Comparison of ENCODE assay signal across 10 cellular contexts in the genomic region with DNA sequence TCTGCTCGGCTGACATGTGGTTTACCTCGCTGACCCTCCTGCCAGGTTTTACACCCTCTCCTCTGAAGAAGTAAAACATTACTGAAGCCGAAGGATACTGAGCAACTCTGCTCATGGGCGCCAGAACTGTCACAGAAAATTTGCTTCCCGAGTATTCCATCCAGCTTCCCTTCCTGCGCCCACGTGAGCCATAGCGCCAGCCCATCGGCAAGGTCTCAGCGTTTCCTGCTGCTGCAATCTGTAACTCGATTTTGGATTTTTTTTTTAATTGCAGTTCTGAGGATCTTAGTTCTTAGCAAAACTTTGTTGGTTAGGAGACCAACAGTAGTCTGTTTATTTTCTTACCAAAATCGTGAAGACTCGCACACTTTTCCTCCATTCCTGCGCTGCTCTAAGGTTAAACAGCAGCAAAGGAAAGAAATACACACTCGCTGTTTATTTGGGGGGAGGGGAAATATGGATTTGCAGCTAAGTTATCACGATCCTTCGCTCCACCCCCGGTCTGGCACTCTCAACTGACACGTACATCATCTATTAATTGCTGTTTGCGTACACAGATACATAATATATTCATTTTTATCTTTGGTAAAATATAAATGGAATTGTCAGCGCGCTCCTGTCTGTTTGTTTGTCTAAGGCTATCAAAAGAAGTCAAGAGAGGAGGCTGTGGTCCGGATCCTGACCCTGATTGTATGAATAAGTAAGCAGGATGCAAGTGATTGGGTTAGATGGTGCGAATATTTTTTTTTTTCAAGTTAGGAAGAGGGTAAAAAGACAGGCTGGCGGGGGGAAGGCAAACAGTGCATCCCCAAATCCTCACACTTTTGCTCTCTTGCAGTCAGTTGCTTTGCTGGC. TPM values are rescaled to one million over a fixed set of nuclear protein-coding genes. Genes with fewer than 3 reads are reported as not detected.
DNase-seq lines count a peak whose midpoint lies in the region; ATAC-seq, FAIRE-seq and TF ChIP-seq lines count a peak whose summit lies in the region.
"Had no signal": no experiment of that assay in that cellular context is flagged by ENCODE, and none has a peak within 500 bp of the region (broad histone marks: within the 10 kb centered on the region; RNA-seq: fewer than 3 reads in every experiment).

A gene (plus strand): TSS at position 795 of the 855 bp plus-strand sequence. CDS start 668 bp downstream, outside the sequence.

- H3K9me3 ChIP-seq in A549 (no peaks in the 10 kb centered on the region), right lobe of liver (no peaks in the 10 kb centered on the region)

- peak within 1 kb of the TSS; percentile 97 for H3K4me2 ChIP-seq in A549

- POLR2A ChIA-PET in A549 (lab: Yijun Ruan, JAX) = no interaction called here

- no peak for TF ChIP-seq CTCF in A549 (IDR thresholded peaks at IDR 0.05)
- TF ChIP-seq CTCF in bronchial epithelial cell (IDR thresholded peaks at IDR 0.05; ENCODE audit: insufficient read depth, low read length, severe bottlenecking) = no peak
- no peak for TF ChIP-seq CTCF in right lobe of liver (IDR thresholded peaks at IDR 0.05)
- no peak for TF ChIP-seq CTCF in type B pancreatic cell (conservative IDR thresholded peaks at IDR 0.05)

- H3K4me1 ChIP-seq in A549 (peaks cover 7% of the 10 kb centered on the region; the same call in 1 of the 3 replicates), right lobe of liver (peaks cover 0 to 26% (median 9%) of the 10 kb centered on the region in 4 donors)

- CTCF ChIA-PET in A549 (lab: Yijun Ruan, JAX) = interaction anchor here (0.6 kb wide), 1 partner anchor 1396 kb away, joined by 3 read pairs; no protein-coding TSS in a partner anchor

- H3K36me3 Mint-ChIP-seq in type B pancreatic cell = no peaks in the 10 kb centered on the region

- peak in 1 of 2 experiments; percentile 5 for DNase-seq in A549 (ENCODE audit: low read depth in 1 of 2, low spot score in 1 of 2)
- DNase-seq in HTR-8/SVneo (ENCODE audit: insufficient read length, low spot score) = peak; percentile 32
- peak; percentile 22 for DNase-seq in bronchial epithelial cell (ENCODE audit: low read depth)
- peak in 1 of 3 donors; percentile 33 for DNase-seq in right lobe of liver
- DNase-seq in type B pancreatic cell (ENCODE audit: extremely low spot score, unreplicated experiment) = no peak
- no peak for DNase-seq in NCI-H187 treated with DMSO at 0.1 percent for 48 hours (lab: John Stamatoyannopoulos, UW)

- no peak for ATAC-seq in A549
- ATAC-seq in right lobe of liver = peak in 3 of 4 donors; percentile 28 to 57 (median 32)
- ATAC-seq in HG03097 (IDR thresholded peaks at IDR 0.05; ENCODE audit: low FRiP score, unreplicated experiment) = no peak
- no peak for ATAC-seq in HG03135 (IDR thresholded peaks at IDR 0.05; ENCODE audit: unreplicated experiment)
- ATAC-seq: GM12878 had no signal

- WGBS in A549 (ENCODE audit: missing lambda C conversion rate) = 28% methylated on average over 25 of the region's 25 CpGs
- 3% methylated on average over 25 of the region's 25 CpGs for WGBS in right lobe of liver (ENCODE audit: insufficient coverage, low coverage, low lambda C conversion rate, missing lambda C conversion rate)

- H3K36me3 ChIP-seq in bronchial epithelial cell (ENCODE audit: control insufficient read depth, insufficient read depth, low read length) (no peaks in the 10 kb centered on the region), right lobe of liver (no peaks in the 10 kb centered on the region)

- TF ChIP-seq EP300 in A549 (IDR thresholded peaks at IDR 0.05) = no peak

- no peak for TF ChIP-seq RAD21 in A549 (conservative IDR thresholded peaks at IDR 0.05 in 1 of 2, IDR thresholded peaks at IDR 0.05 in 1 of 2)

- FAIRE-seq in A549 (lab: Jason Lieb, UNC) (no peak), HTR-8/SVneo (lab: Jason Lieb, UNC) (no peak), bronchial epithelial cell (lab: Jason Lieb, UNC) (no peak)
- FAIRE-seq: GM12878 had no signal

- intact Hi-C loops in right lobe of liver (cut with DNase I) = no loop called here

- H3K4me3 ChIP-seq in A549 (peak within 1 kb of the TSS; percentile 47), bronchial epithelial cell (ENCODE audit: low read depth, low read length) (peak within 1 kb of the TSS; percentile 42), right lobe of liver (peak within 1 kb of the TSS; percentile 25 to 30 (median 26))
- H3K4me3 ChIP-seq: GM12878 had no signal

- peak within 1 kb of the TSS; percentile 19 for H3K27ac Mint-ChIP-seq in type B pancreatic cell
- H3K27ac Mint-ChIP-seq: stimulated activated naive CD8-positive, alpha-beta T cell treated with anti-CD3 and anti-CD28 coated beads, Interleukin-15, Interleukin-2, amounts not matched to agents 100 ng/mL and 50 ng/mL, for 24 hours had no signal

- H3K4me3 Mint-ChIP-seq in type B pancreatic cell = peak within 1 kb of the TSS; percentile 91
- H3K4me3 Mint-ChIP-seq: stimulated activated naive CD8-positive, alpha-beta T cell treated with anti-CD3 and anti-CD28 coated beads, Interleukin-15, Interleukin-2, amounts not matched to agents 100 ng/mL and 50 ng/mL, for 24 hours had no signal

- H3K27me3 Mint-ChIP-seq in type B pancreatic cell = peaks cover 87% of the 10 kb centered on the region

- H3K27me3 ChIP-seq in bronchial epithelial cell (ENCODE audit: control insufficient read depth, insufficient read depth, low read length) = peaks cover 5% of the 10 kb centered on the region
- peaks cover 0 to 4% of the 10 kb centered on the region in 2 donors for H3K27me3 ChIP-seq in right lobe of liver

- 0 out of 6 replicates have a peak within 1 kb of the TSS, but pooled peaks of 1 of the 2 experiments have one; percentile 7 for H3K27ac ChIP-seq in A549
- H3K27ac ChIP-seq in right lobe of liver = no peak within 1 kb of the TSS

- no peak for TF ChIP-seq POLR2A in A549 (IDR thresholded peaks at IDR 0.05; ENCODE audit: low read length)
- no peak for TF ChIP-seq POLR2A in right lobe of liver (IDR thresholded peaks at IDR 0.05)

- H3K9me3 Mint-ChIP-seq in type B pancreatic cell = no peaks in the 10 kb centered on the region
- H3K9me3 Mint-ChIP-seq: stimulated activated naive CD8-positive, alpha-beta T cell treated with anti-CD3 and anti-CD28 coated beads, Interleukin-15, Interleukin-2, amounts not matched to agents 100 ng/mL and 50 ng/mL, for 24 hours had no signal

- peaks cover 8% of the 10 kb centered on the region for H3K4me1 Mint-ChIP-seq in type B pancreatic cell (ENCODE audit: unreplicated experiment)

TF ChIP-seq in A549, 52 proteins besides CTCF, POLR2A, EP300 and RAD21 (continues in another document):
- TF ChIP-seq FOSL2 (IDR thresholded peaks at IDR 0.05) (no peak), FOSL2 (CRISPR knock-in tag; IDR thresholded peaks at IDR 0.05) (no peak), MAFK (IDR thresholded peaks at IDR 0.05; ENCODE audit: partially characterized antibody) (no peak), JUN (IDR thresholded peaks at IDR 0.05) (no peak), BHLHE40 (IDR thresholded peaks at IDR 0.05; ENCODE audit: low read depth, low read length) (no peak)
- TF ChIP-seq, protein P1, sequence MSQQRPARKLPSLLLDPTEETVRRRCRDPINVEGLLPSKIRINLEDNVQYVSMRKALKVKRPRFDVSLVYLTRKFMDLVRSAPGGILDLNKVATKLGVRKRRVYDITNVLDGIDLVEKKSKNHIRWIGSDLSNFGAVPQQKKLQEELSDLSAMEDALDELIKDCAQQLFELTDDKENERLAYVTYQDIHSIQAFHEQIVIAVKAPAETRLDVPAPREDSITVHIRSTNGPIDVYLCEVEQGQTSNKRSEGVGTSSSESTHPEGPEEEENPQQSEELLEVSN (IDR thresholded peaks at IDR 0.05; ENCODE audit: borderline replicate concordance, low read depth) = no peak
- TF ChIP-seq, protein P2, sequence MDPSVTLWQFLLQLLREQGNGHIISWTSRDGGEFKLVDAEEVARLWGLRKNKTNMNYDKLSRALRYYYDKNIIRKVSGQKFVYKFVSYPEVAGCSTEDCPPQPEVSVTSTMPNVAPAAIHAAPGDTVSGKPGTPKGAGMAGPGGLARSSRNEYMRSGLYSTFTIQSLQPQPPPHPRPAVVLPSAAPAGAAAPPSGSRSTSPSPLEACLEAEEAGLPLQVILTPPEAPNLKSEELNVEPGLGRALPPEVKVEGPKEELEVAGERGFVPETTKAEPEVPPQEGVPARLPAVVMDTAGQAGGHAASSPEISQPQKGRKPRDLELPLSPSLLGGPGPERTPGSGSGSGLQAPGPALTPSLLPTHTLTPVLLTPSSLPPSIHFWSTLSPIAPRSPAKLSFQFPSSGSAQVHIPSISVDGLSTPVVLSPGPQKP (IDR thresholded peaks at IDR 0.05; ENCODE audit: low read depth, low read length) = no peak
- TF ChIP-seq, protein P3, sequence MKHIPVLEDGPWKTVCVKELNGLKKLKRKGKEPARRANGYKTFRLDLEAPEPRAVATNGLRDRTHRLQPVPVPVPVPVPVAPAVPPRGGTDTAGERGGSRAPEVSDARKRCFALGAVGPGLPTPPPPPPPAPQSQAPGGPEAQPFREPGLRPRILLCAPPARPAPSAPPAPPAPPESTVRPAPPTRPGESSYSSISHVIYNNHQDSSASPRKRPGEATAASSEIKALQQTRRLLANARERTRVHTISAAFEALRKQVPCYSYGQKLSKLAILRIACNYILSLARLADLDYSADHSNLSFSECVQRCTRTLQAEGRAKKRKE (CRISPR knock-in tag; IDR thresholded peaks at IDR 0.05; ENCODE audit: low read depth) = no peak

RNA-seq across cellular contexts. Expression of the gene that starts here (rescaled TPM):
- polyA plus RNA-seq in A549 (2011; rRNA removed) (0.01 TPM in 1 of 2 replicates, not detected in the other), A549 (2017; fragmentation: RNase III; extraction: RNeasy Plus Mini Kit Qiagen cat#74134 plus additional on column Dnase treatment) (0.12 to 0.13 TPM (median 0.12 TPM) in 3 replicates)
- polyA plus RNA-seq in A549 (2012; cell fraction: cytosol; rRNA removed) = not detected in 2 replicates
- not detected in 2 replicates for polyA plus RNA-seq in A549 (2012; cell fraction: nucleus; rRNA removed)
- not detected in 2 replicates for polyA minus RNA-seq in A549 (2011; rRNA and poly(A)+ RNA removed)
- total RNA-seq in bronchial epithelial cell (0.13 and 0.53 TPM in 2 replicates), right lobe of liver (under 1 TPM; 0.15 to 0.34 (median 0.26) TPM), type B pancreatic cell (ENCODE audit: low replicate concordance) (0.48 and 2.0 TPM in 2 replicates)

Comparison
In these comparisons a context has a peak if more than half of its experiments do, and no peak if none do; other contexts are left out.
1. Peak in DNase-seq and H3K4me3 ChIP-seq in bronchial epithelial cell; RNA of the gene not detected or under 1 TPM.
2. Peak in ATAC-seq and H3K4me3 ChIP-seq in right lobe of liver; RNA of the gene not detected or under 1 TPM.